8 cellular contexts compared by ENCODE assay signal in the genomic region with DNA sequence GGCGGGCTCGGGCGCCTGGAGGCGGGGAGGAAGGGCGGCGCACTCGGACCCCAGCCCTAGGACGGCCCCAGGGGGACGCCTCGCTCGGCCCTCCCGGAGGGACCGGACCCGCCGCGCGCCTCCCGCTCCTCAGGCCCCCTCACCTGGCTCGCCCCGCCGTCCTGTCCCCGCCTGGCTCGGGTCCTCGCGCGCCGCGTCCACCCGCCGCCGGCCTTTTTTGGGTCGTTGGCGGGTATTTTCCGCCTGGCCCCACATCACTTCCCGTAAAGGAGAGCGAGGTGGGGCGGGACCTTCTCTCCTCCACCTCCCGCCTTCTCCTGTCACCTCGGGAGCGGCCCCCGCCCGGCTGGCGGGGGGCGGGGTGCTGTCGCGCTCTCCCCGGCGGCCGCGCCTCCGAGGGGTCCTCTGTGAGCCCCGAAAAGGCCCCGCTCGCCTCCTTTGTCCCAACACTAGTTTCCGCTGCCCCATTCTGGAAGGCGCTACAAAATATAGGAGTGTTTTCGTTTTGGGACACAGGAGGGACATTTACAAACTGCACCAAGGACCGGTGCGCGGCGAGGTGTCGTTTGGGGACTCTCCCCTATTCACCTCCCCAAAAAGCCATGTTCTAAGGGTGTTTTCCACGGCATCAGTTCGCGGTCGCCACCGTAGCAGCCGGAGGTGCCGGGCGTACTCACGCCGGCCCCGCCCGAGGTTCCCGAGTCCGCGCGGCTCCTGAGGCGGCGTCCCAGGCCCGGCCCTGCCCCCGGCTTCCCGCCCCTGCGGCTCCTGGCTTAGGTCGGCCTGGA. TPM values are rescaled to one million over a fixed set of nuclear protein-coding genes. Genes with fewer than 3 reads are reported as not detected.
A peak's percentile ranks its signal among the peaks of the same experiment; 100 is the strongest.
DNase-seq lines count a peak whose midpoint lies in the region; ATAC-seq and TF ChIP-seq lines count a peak whose summit lies in the region.

TSS of gene RAB27A (minus strand) at position 241 of the 788 bp plus-strand sequence. CDS start 54,879 bp downstream, outside the sequence.

- intact Hi-C loops in dorsolateral prefrontal cortex (cut with DNase I) = loop anchor here in 1 of 2 donors (2.0 kb wide), 1 partner anchor 71 kb away; no protein-coding TSS in a partner anchor

- H3K4me3 ChIP-seq in dorsolateral prefrontal cortex = peak within 1 kb of the TSS; percentile 43 to 86 (median 77)

- no peak for TF ChIP-seq CTCF in dorsolateral prefrontal cortex (IDR thresholded peaks at IDR 0.05 in 54 of 56, conservative IDR thresholded peaks at IDR 0.05 in 2 of 56; ENCODE audit: low read depth in 1 of 56, partially characterized antibody in 56 of 56)

- peak within 1 kb of the TSS in 48 of 59 donors; percentile 3 to 85 (median 61) for H3K27ac ChIP-seq in dorsolateral prefrontal cortex

- DNase-seq in NCI-H526 (lab: John Stamatoyannopoulos, UW) (peak; percentile 73 to 88), NCI-H526 treated with DMSO at 0.1 percent for 48 hours (lab: John Stamatoyannopoulos, UW) (no peak), NCI-H2227 (lab: John Stamatoyannopoulos, UW; ENCODE audit: unreplicated experiment) (peak; percentile 67), dorsolateral prefrontal cortex (peak in 4 of 10 donors; percentile 36 to 59 (median 52)), medulla oblongata (ENCODE audit: extremely low spot score) (peak; percentile 19)
- peak; percentile 87 to 88 for DNase-seq in activated CD4-positive, alpha-beta T cell treated with anti-CD3 and anti-CD28 coated beads, Interleukin-2, amount 50 U/mL, for 48 hours
- peak; percentile 67 for DNase-seq in stimulated activated CD8-positive, alpha-beta memory T cell treated with anti-CD3 and anti-CD28 coated beads, Interleukin-12 subunit alpha, Interleukin-12 subunit beta, amount 100 ng/mL, for 4 hours (ENCODE audit: low read depth)

- ATAC-seq in HG02852 (IDR thresholded peaks at IDR 0.05; ENCODE audit: unreplicated experiment) = peak; percentile 70

- no peaks in the 10 kb centered on the region for H3K27me3 ChIP-seq in dorsolateral prefrontal cortex

RNA-seq across cellular contexts. Expression of gene RAB27A, which starts in this region (rescaled TPM):
- total RNA-seq in dorsolateral prefrontal cortex = 10 to 100 TPM in 43 of 120 experiments, 1 to 10 TPM in 77; 4.1 to 18.9 (median 8.6) TPM
